Comparison of ENCODE assay signal across 17 cellular contexts in genomic region chr9:90344013-90344412, GRCh38.
DNase-seq lines count a peak whose midpoint lies in the region; ATAC-seq, FAIRE-seq and TF ChIP-seq lines count a peak whose summit lies in the region.
"Had no signal": no experiment of that assay in that cellular context is flagged by ENCODE, and none has a peak within 500 bp of the region (broad histone marks: within the 10 kb centered on the region; RNA-seq: fewer than 3 reads in every experiment).

No MANE protein-coding gene starts in this region.

- no peaks in the 10 kb centered on the region for H3K27me3 ChIP-seq in bronchial epithelial cell (ENCODE audit: control insufficient read depth, insufficient read depth, low read length)
- H3K27me3 ChIP-seq: right lobe of liver had no signal

- H3K4me3 ChIP-seq in bronchial epithelial cell (ENCODE audit: low read depth, low read length): no peak overlapping the region
- H3K4me3 ChIP-seq: esophagus squamous epithelium, right lobe of liver had no signal

- in situ Hi-C loops in ACHN (cut with HindIII; ENCODE audit: low pct_ligation_motif_present, low pct_unique_long_range_greater_than_20kb, low sequenced_read_pairs): no loop called here

- FAIRE-seq in bronchial epithelial cell (lab: Jason Lieb, UNC): peak; percentile 64
- FAIRE-seq: colon had no signal

- H3K36me3 ChIP-seq in bronchial epithelial cell (ENCODE audit: control insufficient read depth, insufficient read depth, low read length): no peaks in the 10 kb centered on the region
- H3K36me3 ChIP-seq: esophagus squamous epithelium, right lobe of liver had no signal

- TF ChIP-seq CTCF in bronchial epithelial cell (IDR thresholded peaks at IDR 0.05; ENCODE audit: insufficient read depth, low read length, severe bottlenecking): no peak

- no peak for ATAC-seq in GM19455 (IDR thresholded peaks at IDR 0.05; ENCODE audit: unreplicated experiment)
- ATAC-seq: activated T-cell treated with anti-CD3 and anti-CD28 coated beads, Interleukin-2, amount 50 U/mL, for 72 hours; right lobe of liver had no signal

- DNase-seq in ACHN (peak; percentile 5), HS-5 (ENCODE audit: low read depth) (peak; percentile 53), bronchial epithelial cell (ENCODE audit: low read depth) (peak; percentile 97), kidney glomerular epithelial cell (lab: John Stamatoyannopoulos, UW) (peak; percentile 97), dedifferentiated amniotic fluid mesenchymal stem cell (ENCODE audit: extremely low spot score) (no peak), cortex of kidney (lab: John Stamatoyannopoulos, UW) (no peak)
- no peak for DNase-seq in activated naive CD4-positive, alpha-beta T cell treated with anti-CD3 and anti-CD28 coated beads, Interleukin-2, amount 50 U/mL, for 16 hours
- DNase-seq: activated CD4-positive, alpha-beta memory T cell treated with anti-CD3 and anti-CD28 coated beads for 36 hours; activated T-cell treated with anti-CD3 and anti-CD28 coated beads, Interleukin-2, amount 50 U/mL, for 72 hours; DMS 273 treated with DMSO at 0.1 percent for 48 hours; esophagus squamous epithelium; GOT3; right lobe of liver; stimulated activated CD4-positive, alpha-beta T cell treated with anti-CD3 and anti-CD28 coated beads, Interleukin-2, amount 100 ng/mL, for 48 hours; stimulated activated CD8-positive, alpha-beta memory T cell treated with anti-CD3 and anti-CD28 coated beads, Interleukin-4, amount 100 ng/mL, for 48 hours had no signal

Comparison
In these comparisons a context has a peak if more than half of its experiments do, and no peak if none do; other contexts are left out.
1. DNase-seq: peak in ACHN (single experiment), HS-5 (single experiment), bronchial epithelial cell (single experiment) and kidney glomerular epithelial cell (single experiment); none in dedifferentiated amniotic fluid mesenchymal stem cell (single experiment), activated naive CD4-positive, alpha-beta T cell treated with anti-CD3 and anti-CD28 coated beads, Interleukin-2, amount 50 U/mL, for 16 hours (single experiment) and cortex of kidney (single experiment).